ENCODE assay signal across 23 cellular contexts in the genomic region with DNA sequence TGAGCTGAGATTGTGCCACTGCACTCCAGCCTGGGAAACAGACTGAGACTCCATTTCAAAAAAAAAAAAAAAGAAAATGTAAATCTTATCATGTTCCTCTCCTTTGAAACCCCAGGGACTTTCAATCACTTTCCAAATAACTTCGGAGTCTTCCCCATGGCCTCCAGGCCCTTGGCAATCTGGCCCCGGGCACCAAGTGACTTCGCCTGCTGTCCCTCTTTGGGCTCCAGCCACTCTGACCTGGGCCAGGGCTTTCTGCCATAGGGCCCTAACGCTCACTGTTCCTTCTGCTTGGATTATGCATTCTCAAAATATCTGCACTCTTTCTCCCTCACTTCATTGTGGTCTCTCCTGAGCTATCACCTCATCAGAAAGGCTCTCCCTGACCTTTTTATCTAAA.
"Had no signal": no experiment of that assay in that cellular context is flagged by ENCODE, and none has a peak within 500 bp of the region (broad histone marks: within the 10 kb centered on the region; RNA-seq: fewer than 3 reads in every experiment).

No MANE protein-coding gene starts in this region.

- ATAC-seq: effector memory CD8-positive, alpha-beta T cell; gastrocnemius medialis; gastroesophageal sphincter; heart right ventricle had no signal

- H3K9me3 ChIP-seq: colonic mucosa, esophagus squamous epithelium, gastrocnemius medialis had no signal

- H3K27me3 ChIP-seq: colonic mucosa, dorsolateral prefrontal cortex, esophagus squamous epithelium, foreskin keratinocyte, gastrocnemius medialis, gastroesophageal sphincter, heart left ventricle, heart right ventricle, hepatocyte had no signal

- H3K4me3 ChIP-seq: colonic mucosa, coronary artery, dorsolateral prefrontal cortex, esophagus squamous epithelium, gastrocnemius medialis, gastroesophageal sphincter, heart left ventricle, heart right ventricle, hepatocyte had no signal

- H3K36me3 ChIP-seq: colonic mucosa, esophagus squamous epithelium, gastrocnemius medialis, gastroesophageal sphincter, heart left ventricle, heart right ventricle had no signal

- H3K27ac ChIP-seq: colonic mucosa, coronary artery, dorsolateral prefrontal cortex, epithelial cell of prostate, esophagus squamous epithelium, foreskin keratinocyte, gastrocnemius medialis, gastroesophageal sphincter, heart left ventricle, heart right ventricle, hepatocyte had no signal

- DNase-seq: colonic mucosa; cortex of kidney; dermis blood vessel endothelial cell; effector CD4-positive, alpha-beta T cell; effector CD8-positive, alpha-beta T cell; effector memory CD4-positive, alpha-beta T cell; effector memory CD8-positive, alpha-beta T cell; endodermal cell; erythroblast; esophagus squamous epithelium; foreskin fibroblast; foreskin melanocyte; gastrocnemius medialis; glutamatergic neuron; head of caudate nucleus; heart left ventricle; heart right ventricle had no signal

- H3K4me1 ChIP-seq: colonic mucosa, esophagus squamous epithelium, foreskin keratinocyte, gastrocnemius medialis, gastroesophageal sphincter, heart left ventricle had no signal
